In genomic region chr16:50887500-50887899, GRCh38 we compare ENCODE assay signal across 19 cellular contexts.
"Had no signal": no experiment of that assay in that cellular context is flagged by ENCODE, and none has a peak within 500 bp of the region (broad histone marks: within the 10 kb centered on the region; RNA-seq: fewer than 3 reads in every experiment).

No MANE protein-coding gene starts in this region.

- H3K27me3 ChIP-seq: ovary, sigmoid colon had no signal

- DNase-seq: activated CD4-positive, alpha-beta T cell treated with anti-CD3 and anti-CD28 coated beads, Interleukin-2, amount 10 ng/mL, durations not matched to agents 24 days and 14 days; activated CD4-positive, CD25-positive, alpha-beta regulatory T cell; activated CD8-positive, alpha-beta T cell treated with anti-CD3 and anti-CD28 coated beads for 36 hours; activated naive CD4-positive, alpha-beta T cell treated with anti-CD3 and anti-CD28 coated beads for 36 hours; activated naive CD8-positive, alpha-beta T cell treated with anti-CD3 and anti-CD28 coated beads, Interleukin-2, amount 50 U/mL, for 24 hours; activated T-cell treated with anti-CD3 and anti-CD28 coated beads, Interleukin-2, amount 50 U/mL, for 1 hour; anterior cingulate cortex; caudate nucleus; dorsolateral prefrontal cortex; left ventricle myocardium inferior; ovary; sigmoid colon; stimulated activated CD4-positive, alpha-beta T cell treated with anti-CD3 and anti-CD28 coated beads, Interleukin-4, amount 100 ng/mL, for 24 hours; stomach; trophoblast cell had no signal

- ATAC-seq: activated CD8-positive, alpha-beta T cell treated with anti-CD3 and anti-CD28 coated beads for 36 hours; activated naive CD8-positive, alpha-beta T cell treated with anti-CD3 and anti-CD28 coated beads, Interleukin-2, amount 50 U/mL, for 24 hours; stimulated activated effector memory CD8-positive, alpha-beta T cell treated with anti-CD3 and anti-CD28 coated beads, Interleukin-12 subunit alpha, Interleukin-12 subunit beta, amount 100 ng/mL, for 72 hours had no signal

- H3K36me3 Mint-ChIP-seq: brain; stimulated activated effector memory CD8-positive, alpha-beta T cell treated with anti-CD3 and anti-CD28 coated beads, Interleukin-12 subunit alpha, Interleukin-12 subunit beta, amount 100 ng/mL, for 72 hours had no signal

- H3K27me3 Mint-ChIP-seq: activated CD4-positive, alpha-beta T cell treated with anti-CD3 and anti-CD28 coated beads, Interleukin-2, amount 10 ng/mL, durations not matched to agents 24 days and 14 days had no signal

- H3K4me1 Mint-ChIP-seq: activated CD4-positive, alpha-beta T cell treated with anti-CD3 and anti-CD28 coated beads, Interleukin-2, amount 10 ng/mL, durations not matched to agents 24 days and 14 days; activated naive CD8-positive, alpha-beta T cell treated with anti-CD3 and anti-CD28 coated beads, Interleukin-2, amount 50 U/mL, for 24 hours; brain; neural crest cell; stimulated activated effector memory CD8-positive, alpha-beta T cell treated with anti-CD3 and anti-CD28 coated beads, Interleukin-12 subunit alpha, Interleukin-12 subunit beta, amount 100 ng/mL, for 72 hours had no signal

- H3K4me3 ChIP-seq: dorsolateral prefrontal cortex, left ventricle myocardium inferior, ovary, sigmoid colon, stomach had no signal

- H3K27ac Mint-ChIP-seq: activated CD4-positive, alpha-beta T cell treated with anti-CD3 and anti-CD28 coated beads, Interleukin-2, amount 10 ng/mL, durations not matched to agents 24 days and 14 days; activated CD8-positive, alpha-beta T cell treated with anti-CD3 and anti-CD28 coated beads for 36 hours; activated naive CD4-positive, alpha-beta T cell treated with anti-CD3 and anti-CD28 coated beads for 36 hours; activated naive CD8-positive, alpha-beta T cell treated with anti-CD3 and anti-CD28 coated beads, Interleukin-2, amount 50 U/mL, for 24 hours; activated T-helper 2 cell treated with anti-CD3 and anti-CD28 coated beads, Interferon-gamma antibody, Interleukin-2, Interleukin-4, amounts not matched to agents 10 μg/mL and 5 μg/mL and 100 μg/mL, durations not matched to agents 14 hours and 24 hours and 36 hours; brain; stimulated activated effector memory CD8-positive, alpha-beta T cell treated with anti-CD3 and anti-CD28 coated beads, Interleukin-12 subunit alpha, Interleukin-12 subunit beta, amount 100 ng/mL, for 72 hours had no signal

- H3K4me3 Mint-ChIP-seq: activated CD4-positive, alpha-beta T cell treated with anti-CD3 and anti-CD28 coated beads, Interleukin-2, amount 10 ng/mL, durations not matched to agents 24 days and 14 days; activated CD8-positive, alpha-beta T cell treated with anti-CD3 and anti-CD28 coated beads for 36 hours; activated naive CD4-positive, alpha-beta T cell treated with anti-CD3 and anti-CD28 coated beads for 36 hours; activated naive CD8-positive, alpha-beta T cell treated with anti-CD3 and anti-CD28 coated beads, Interleukin-2, amount 50 U/mL, for 24 hours; brain; neural crest cell; stimulated activated effector memory CD8-positive, alpha-beta T cell treated with anti-CD3 and anti-CD28 coated beads, Interleukin-12 subunit alpha, Interleukin-12 subunit beta, amount 100 ng/mL, for 72 hours had no signal

- H3K36me3 ChIP-seq: left ventricle myocardium inferior, ovary, sigmoid colon, stomach had no signal

- H3K9me3 Mint-ChIP-seq: activated CD4-positive, alpha-beta T cell treated with anti-CD3 and anti-CD28 coated beads, Interleukin-2, amount 10 ng/mL, durations not matched to agents 24 days and 14 days; activated CD8-positive, alpha-beta T cell treated with anti-CD3 and anti-CD28 coated beads for 36 hours; activated naive CD4-positive, alpha-beta T cell treated with anti-CD3 and anti-CD28 coated beads for 36 hours; activated naive CD8-positive, alpha-beta T cell treated with anti-CD3 and anti-CD28 coated beads, Interleukin-2, amount 50 U/mL, for 24 hours; activated T-helper 2 cell treated with anti-CD3 and anti-CD28 coated beads, Interferon-gamma antibody, Interleukin-2, Interleukin-4, amounts not matched to agents 10 μg/mL and 5 μg/mL and 100 μg/mL, durations not matched to agents 14 hours and 24 hours and 36 hours; stimulated activated effector memory CD8-positive, alpha-beta T cell treated with anti-CD3 and anti-CD28 coated beads, Interleukin-12 subunit alpha, Interleukin-12 subunit beta, amount 100 ng/mL, for 72 hours had no signal
